Comparison of ENCODE assay signal across 31 cellular contexts in the genomic region with DNA sequence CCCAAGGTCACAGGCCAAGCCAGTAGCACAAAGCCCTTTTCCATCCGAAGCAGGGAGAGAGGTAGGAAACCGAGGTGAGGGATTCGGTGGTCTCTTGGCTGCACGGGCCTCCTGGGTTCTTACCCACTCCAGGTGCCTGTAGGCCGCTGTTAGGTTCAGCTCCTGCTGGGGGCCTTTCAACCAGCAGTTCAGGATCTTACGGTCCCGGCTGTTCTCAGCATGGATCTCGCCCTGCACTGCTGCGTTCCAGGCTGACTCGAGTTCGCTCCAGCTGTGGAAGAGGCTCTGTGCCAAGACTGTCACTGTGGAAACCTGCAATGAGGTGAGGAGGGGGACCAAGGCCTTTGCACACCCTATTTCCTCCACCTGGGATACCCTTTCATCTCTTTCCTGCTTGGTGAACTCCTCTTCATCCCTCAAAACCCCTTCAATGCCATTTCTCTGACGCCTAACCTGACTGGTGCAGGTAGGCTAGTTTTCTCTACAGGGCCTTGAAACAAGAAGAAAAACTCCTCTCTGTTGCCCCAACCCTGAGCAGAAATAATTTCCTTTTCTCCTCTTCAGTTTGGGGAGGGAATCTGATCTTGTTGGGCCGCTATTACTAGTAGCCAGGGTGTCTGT.
"Had no signal": no experiment of that assay in that cellular context is flagged by ENCODE, and none has a peak within 500 bp of the region (broad histone marks: within the 10 kb centered on the region; RNA-seq: fewer than 3 reads in every experiment).

No MANE protein-coding gene starts in this region.

- H3K4me1 Mint-ChIP-seq: activated B cell treated with CpG ODN at 0.5 μM for 24 hours; activated naive CD4-positive, alpha-beta T cell treated with anti-CD3 and anti-CD28 coated beads, Interleukin-2, amount 10 ng/mL, durations not matched to agents 7 days and 5 days; activated naive CD8-positive, alpha-beta T cell treated with anti-CD3 and anti-CD28 coated beads, Interleukin-2, amount 10 ng/mL, durations not matched to agents 7 days and 5 days had no signal

- ATAC-seq: activated CD4-positive, CD25-positive, alpha-beta regulatory T cell treated with anti-CD3 and anti-CD28 coated beads, Interleukin-2, amount 50 U/mL, for 24 hours; activated CD8-positive, alpha-beta T cell treated with anti-CD3 and anti-CD28 coated beads for 36 hours; activated naive CD4-positive, alpha-beta T cell treated with anti-CD3 and anti-CD28 coated beads, Interleukin-2, amount 50 U/mL, for 72 hours; activated T-cell treated with anti-CD3 and anti-CD28 coated beads, Interleukin-2, amount 50 U/mL, for 72 hours; effector memory CD8-positive, alpha-beta T cell; foreskin keratinocyte; gastrocnemius medialis; heart left ventricle; T-helper 17 cell had no signal

- H3K4me3 Mint-ChIP-seq: activated B cell treated with CpG ODN at 0.5 μM for 24 hours; activated CD8-positive, alpha-beta T cell treated with anti-CD3 and anti-CD28 coated beads for 36 hours; activated naive CD4-positive, alpha-beta T cell treated with anti-CD3 and anti-CD28 coated beads, Interleukin-2, amount 10 ng/mL, durations not matched to agents 7 days and 5 days; activated naive CD8-positive, alpha-beta T cell treated with anti-CD3 and anti-CD28 coated beads, Interleukin-2, amount 10 ng/mL, durations not matched to agents 7 days and 5 days; activated T-cell treated with anti-CD3 and anti-CD28 coated beads, Interleukin-2, amount 50 U/mL, for 72 hours; brain; effector memory CD8-positive, alpha-beta T cell; T-helper 17 cell; T-helper 2 cell treated with Interferon-gamma antibody and Interleukin-4, amounts not matched to agents 5 μg/mL and 100 μg/mL, for 36 hours had no signal

- DNase-seq: activated B cell treated with CpG ODN at 0.5 μM for 24 hours; activated CD4-positive, alpha-beta T cell treated with anti-CD3 and anti-CD28 coated beads for 48 hours; activated CD4-positive, alpha-beta T cell treated with anti-CD3 and anti-CD28 coated beads, Interleukin-2, amount 50 U/mL, for 1 hour; activated CD4-positive, alpha-beta T cell treated with anti-CD3 and anti-CD28 coated beads, Interleukin-2, amount 50 U/mL, for 48 hours; activated CD8-positive, alpha-beta memory T cell treated with anti-CD3 and anti-CD28 coated beads for 24 hours; activated CD8-positive, alpha-beta T cell treated with anti-CD3 and anti-CD28 coated beads for 36 hours; activated gamma-delta T cell; activated naive CD4-positive, alpha-beta T cell; activated naive CD4-positive, alpha-beta T cell treated with anti-CD3 and anti-CD28 coated beads, Interleukin-2, amount 10 ng/mL, durations not matched to agents 7 days and 5 days; activated naive CD8-positive, alpha-beta T cell treated with anti-CD3 and anti-CD28 coated beads, Interleukin-2, amount 10 ng/mL, durations not matched to agents 7 days and 5 days; activated T-cell treated with anti-CD3 and anti-CD28 coated beads, Interleukin-2, amount 50 U/mL, for 1 hour; activated T-cell treated with anti-CD3 and anti-CD28 coated beads, Interleukin-2, amount 50 U/mL, for 72 hours; central memory CD4-positive, alpha-beta T cell; cerebellar nuclear complex; cortex of kidney; dermis blood vessel endothelial cell; effector CD4-positive, alpha-beta T cell; effector memory CD8-positive, alpha-beta T cell; erythroblast; foreskin keratinocyte; gastrocnemius medialis; glutamatergic neuron; heart left ventricle; T-helper 1 cell; T-helper 17 cell; T1000; WERI-Rb-1 had no signal

- H3K27me3 Mint-ChIP-seq: activated CD8-positive, alpha-beta T cell treated with anti-CD3 and anti-CD28 coated beads for 36 hours; effector memory CD8-positive, alpha-beta T cell had no signal

- H3K36me3 Mint-ChIP-seq: activated naive CD4-positive, alpha-beta T cell treated with anti-CD3 and anti-CD28 coated beads, Interleukin-2, amount 10 ng/mL, durations not matched to agents 7 days and 5 days; activated naive CD4-positive, alpha-beta T cell treated with anti-CD3 and anti-CD28 coated beads, Interleukin-2, amount 50 U/mL, for 72 hours; activated naive CD8-positive, alpha-beta T cell treated with anti-CD3 and anti-CD28 coated beads, Interleukin-2, amount 10 ng/mL, durations not matched to agents 7 days and 5 days; brain had no signal

- H3K9me3 Mint-ChIP-seq: activated B cell treated with CpG ODN at 0.5 μM for 24 hours; activated CD8-positive, alpha-beta T cell treated with anti-CD3 and anti-CD28 coated beads for 36 hours; activated naive CD4-positive, alpha-beta T cell treated with anti-CD3 and anti-CD28 coated beads, Interleukin-2, amount 10 ng/mL, durations not matched to agents 7 days and 5 days; activated naive CD4-positive, alpha-beta T cell treated with anti-CD3 and anti-CD28 coated beads, Interleukin-2, amount 50 U/mL, for 72 hours; activated naive CD8-positive, alpha-beta T cell treated with anti-CD3 and anti-CD28 coated beads, Interleukin-2, amount 10 ng/mL, durations not matched to agents 7 days and 5 days; activated T-cell treated with anti-CD3 and anti-CD28 coated beads, Interleukin-2, amount 50 U/mL, for 72 hours; effector memory CD8-positive, alpha-beta T cell; T-helper 2 cell treated with Interferon-gamma antibody and Interleukin-4, amounts not matched to agents 5 μg/mL and 100 μg/mL, for 36 hours had no signal

- H3K27ac Mint-ChIP-seq: activated B cell treated with CpG ODN at 0.5 μM for 24 hours; activated CD8-positive, alpha-beta T cell treated with anti-CD3 and anti-CD28 coated beads for 36 hours; activated naive CD4-positive, alpha-beta T cell treated with anti-CD3 and anti-CD28 coated beads, Interleukin-2, amount 10 ng/mL, durations not matched to agents 7 days and 5 days; activated naive CD4-positive, alpha-beta T cell treated with anti-CD3 and anti-CD28 coated beads, Interleukin-2, amount 50 U/mL, for 72 hours; activated naive CD8-positive, alpha-beta T cell treated with anti-CD3 and anti-CD28 coated beads, Interleukin-2, amount 10 ng/mL, durations not matched to agents 7 days and 5 days; activated T-cell treated with anti-CD3 and anti-CD28 coated beads, Interleukin-2, amount 50 U/mL, for 72 hours; brain; effector memory CD8-positive, alpha-beta T cell; T-helper 17 cell; T-helper 2 cell treated with Interferon-gamma antibody and Interleukin-4, amounts not matched to agents 5 μg/mL and 100 μg/mL, for 36 hours had no signal
